Comparison of ENCODE assay signal across 17 cellular contexts in genomic region chr3:194781617-194782016, GRCh38.
A peak's percentile ranks its signal among the peaks of the same experiment; 100 is the strongest.
DNase-seq lines count a peak whose midpoint lies in the region; ATAC-seq lines count a peak whose summit lies in the region.
"Had no signal": no experiment of that assay in that cellular context is flagged by ENCODE, and none has a peak within 500 bp of the region (broad histone marks: within the 10 kb centered on the region; RNA-seq: fewer than 3 reads in every experiment).

No MANE protein-coding gene starts in this region.

- ATAC-seq in esophagus mucosa: peak; percentile 50
- ATAC-seq: A549 had no signal

- in situ Hi-C loops in KBM-7 (cut with MboI; ENCODE audit: low pct_unique_long_range_greater_than_20kb, low sequenced_read_pairs): no loop called here

- DNase-seq in DMS153 (lab: John Stamatoyannopoulos, UW) (peak; percentile 19), DMS153 treated with DMSO at 0.1 percent for 48 hours (lab: John Stamatoyannopoulos, UW; ENCODE audit: unreplicated experiment) (no peak), NCI-H748 (lab: John Stamatoyannopoulos, UW; ENCODE audit: unreplicated experiment) (peak; percentile 3), NCI-H748 treated with DMSO at 0.1 percent for 48 hours (lab: John Stamatoyannopoulos, UW) (no peak), UCSD-AML1 (lab: John Stamatoyannopoulos, UW; ENCODE audit: unreplicated experiment) (no peak), KBM-7 (no peak)
- DNase-seq: 8988T; ACHN; AML-193; BE2C; CD4-positive, alpha-beta T cell; CD8-positive, alpha-beta memory T cell; DMS53; DMS79 treated with DMSO at 0.1 percent for 48 hours; GOT3 had no signal

Comparison
In these comparisons a context has a peak if more than half of its experiments do, and no peak if none do; other contexts are left out.
1. DNase-seq: peak in DMS153 (single experiment) and NCI-H748 (single experiment); none in DMS153 treated with DMSO at 0.1 percent for 48 hours (single experiment), NCI-H748 treated with DMSO at 0.1 percent for 48 hours (single experiment), UCSD-AML1 (single experiment) and KBM-7 (single experiment).